Comparison of ENCODE assay signal across 8 cellular contexts in the genomic region with DNA sequence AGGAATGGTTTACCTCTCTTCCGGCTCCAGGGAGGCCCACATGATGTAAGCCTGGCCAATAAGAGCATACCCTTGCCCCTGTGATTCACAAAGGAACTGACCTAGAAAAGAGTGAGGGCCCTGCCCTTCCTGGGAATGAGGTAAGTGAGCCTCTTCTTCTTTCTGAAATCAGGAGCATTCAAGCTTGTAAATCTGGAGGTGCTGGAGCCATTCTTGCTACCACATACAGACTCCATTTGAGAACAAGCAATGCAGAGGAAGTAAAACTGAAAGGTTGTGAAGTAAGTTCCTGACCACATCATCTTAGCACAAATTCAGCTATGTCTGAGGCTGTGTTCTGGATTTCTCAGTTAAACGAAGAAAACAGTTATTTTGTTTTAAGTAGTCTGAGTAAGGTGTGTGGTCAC.
DNase-seq lines count a peak whose midpoint lies in the region; ATAC-seq lines count a peak whose summit lies in the region.
"Had no signal": no experiment of that assay in that cellular context is flagged by ENCODE, and none has a peak within 500 bp of the region (broad histone marks: within the 10 kb centered on the region; RNA-seq: fewer than 3 reads in every experiment).

No MANE protein-coding gene starts in this region.

- H3K27me3 Mint-ChIP-seq in stimulated activated naive B cell treated with anti-CD40 and anti-IgM and Interleukin-4, amounts not matched to agents 10 μg/mL and 1 μg/mL and 100 μg/mL, for 72 hours: peaks cover 0 to 3% of the 10 kb centered on the region in 2 donors

- H3K9me3 Mint-ChIP-seq in stimulated activated naive B cell treated with anti-CD40 and anti-IgM and Interleukin-4, amounts not matched to agents 10 μg/mL and 1 μg/mL and 100 μg/mL, for 72 hours: no peaks in the 10 kb centered on the region

- peak; percentile 77 for DNase-seq in SKM-1 treated with dmso at 0.1 percent for 144 hours (lab: John Stamatoyannopoulos, UW; ENCODE audit: unreplicated experiment)
- DNase-seq in stimulated activated naive B cell treated with anti-CD40 and anti-IgM and Interleukin-4, amounts not matched to agents 10 μg/mL and 1 μg/mL and 100 μg/mL, for 72 hours: no peak
- DNase-seq in NCI-H2081 (lab: John Stamatoyannopoulos, UW): no peak
- DNase-seq in stimulated activated CD4-positive, alpha-beta T cell treated with anti-CD3 and anti-CD28 coated beads, Interleukin-4, amount 100 ng/mL, for 24 hours: no peak
- no peak for DNase-seq in NCI-H345 (lab: John Stamatoyannopoulos, UW)
- DNase-seq: occipital lobe had no signal

- no peak overlapping the region for H3K27ac Mint-ChIP-seq in stimulated activated naive B cell treated with anti-CD40 and anti-IgM and Interleukin-4, amounts not matched to agents 10 μg/mL and 1 μg/mL and 100 μg/mL, for 72 hours

- no peaks in the 10 kb centered on the region for H3K36me3 Mint-ChIP-seq in stimulated activated naive B cell treated with anti-CD40 and anti-IgM and Interleukin-4, amounts not matched to agents 10 μg/mL and 1 μg/mL and 100 μg/mL, for 72 hours

- peak; percentile 80 for ATAC-seq in GM18909 (IDR thresholded peaks at IDR 0.05; ENCODE audit: poor library complexity, unreplicated experiment)
- ATAC-seq in HG03025 (IDR thresholded peaks at IDR 0.05; ENCODE audit: low FRiP score, unreplicated experiment): peak; percentile 94
- peak; percentile 65 to 81 for ATAC-seq in stimulated activated naive B cell treated with anti-CD40 and anti-IgM and Interleukin-4, amounts not matched to agents 10 μg/mL and 1 μg/mL and 100 μg/mL, for 72 hours (replicated peaks)

- H3K4me1 Mint-ChIP-seq in stimulated activated naive B cell treated with anti-CD40 and anti-IgM and Interleukin-4, amounts not matched to agents 10 μg/mL and 1 μg/mL and 100 μg/mL, for 72 hours: no peaks in the 10 kb centered on the region

- H3K4me3 Mint-ChIP-seq in stimulated activated naive B cell treated with anti-CD40 and anti-IgM and Interleukin-4, amounts not matched to agents 10 μg/mL and 1 μg/mL and 100 μg/mL, for 72 hours: no peak overlapping the region
